ENCODE assay signal across 8 cellular contexts in the genomic region with DNA sequence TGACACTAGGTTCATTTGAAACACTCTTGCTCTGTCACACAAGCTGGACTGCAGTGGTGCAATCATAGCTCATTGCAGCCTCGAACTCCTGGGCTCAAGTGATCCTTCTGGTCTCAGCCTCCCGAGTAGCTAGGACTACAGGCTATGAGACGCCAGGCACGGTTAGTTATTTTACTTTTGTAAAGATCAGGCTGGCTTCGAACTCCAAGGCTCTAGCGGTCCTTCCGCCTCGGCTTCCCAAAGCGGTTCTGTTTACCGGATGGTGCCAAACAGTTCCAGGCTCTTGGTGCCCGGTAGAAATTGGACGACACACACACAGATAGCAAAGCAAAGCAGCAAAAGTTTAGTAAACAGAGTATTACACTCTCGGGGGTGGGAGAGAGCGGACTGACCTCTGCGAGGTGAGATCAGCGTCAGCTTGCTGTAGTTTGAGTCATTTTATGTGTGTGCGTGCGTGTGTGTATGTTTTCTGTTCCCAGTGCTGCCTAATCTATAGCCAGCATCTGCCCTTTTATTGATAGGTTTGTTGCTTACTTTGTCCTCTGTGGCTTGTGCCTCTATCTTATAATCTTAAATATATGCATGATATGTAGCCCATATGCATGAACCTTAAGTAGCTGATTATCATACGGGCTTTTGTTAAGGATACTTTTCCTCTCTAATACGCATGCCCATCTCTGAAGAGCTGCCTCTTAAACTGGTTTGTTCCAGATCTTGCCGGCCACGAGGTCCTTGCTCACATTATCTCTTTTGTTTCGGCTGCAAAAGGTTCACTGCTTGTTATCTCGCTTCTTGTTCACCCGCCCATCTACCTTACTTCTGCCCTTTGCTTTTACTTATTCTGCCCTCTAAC.
DNase-seq lines count a peak whose midpoint lies in the region; ATAC-seq and TF ChIP-seq lines count a peak whose summit lies in the region.

No MANE protein-coding gene starts in this region.

- H3K4me1 ChIP-seq in A673 (ENCODE audit: insufficient read depth, low read length, poor library complexity, severe bottlenecking), result peaks cover 9% of the 10 kb centered on the region
- H3K4me1 ChIP-seq in right lobe of liver, result peaks cover 0 to 17% (median 0%) of the 10 kb centered on the region in 4 donors

- peaks cover 25% of the 10 kb centered on the region for H3K36me3 Mint-ChIP-seq in stimulated activated memory B cell treated with anti-CD40 and anti-IgM and Interleukin-4, amounts not matched to agents 10 μg/mL and 1 μg/mL and 100 μg/mL, for 72 hours

- WGBS in right lobe of liver (ENCODE audit: insufficient coverage, low coverage, low lambda C conversion rate, missing lambda C conversion rate), result under 1% methylated on average over 25 of the region's 25 CpGs

- H3K27me3 Mint-ChIP-seq in stimulated activated memory B cell treated with anti-CD40 and anti-IgM and Interleukin-4, amounts not matched to agents 10 μg/mL and 1 μg/mL and 100 μg/mL, for 72 hours, result no peaks in the 10 kb centered on the region

- DNase-seq in A673 (ENCODE audit: low spot score), result peak; percentile 89
- DNase-seq in NCI-H345 (lab: John Stamatoyannopoulos, UW), result peak; percentile 89
- peak; percentile 38 for DNase-seq in activated CD4-positive, CD25-positive, alpha-beta regulatory T cell treated with anti-CD3 and anti-CD28 coated beads, Interleukin-2, amount 50 U/mL, for 16 hours (ENCODE audit: low read depth, low spot score)
- peak; percentile 68 for DNase-seq in ecto neural progenitor cell (ENCODE audit: low spot score)
- DNase-seq in right lobe of liver, result peak in 2 of 3 donors; percentile 52 to 68

- H3K4me3 ChIP-seq in A673 (ENCODE audit: low read depth, low read length, poor library complexity, severe bottlenecking), result peak overlapping the region; percentile 57
- peak overlapping the region; percentile 50 to 75 (median 67) for H3K4me3 ChIP-seq in right lobe of liver

- intact Hi-C loops in A673 (cut with micrococcal nuclease; ENCODE audit: unreplicated experiment), result no loop called here
- intact Hi-C loops in right lobe of liver (cut with DNase I), result no loop called here

- peak; percentile 51 for TF ChIP-seq POLR2A in right lobe of liver (IDR thresholded peaks at IDR 0.05)

- peak overlapping the region; percentile 97 for H3K27ac ChIP-seq in A673 (ENCODE audit: low read depth, low read length, poor library complexity, severe bottlenecking)
- H3K27ac ChIP-seq in right lobe of liver, result peak overlapping the region; percentile 94 to 97 (median 96)

- H3K4me3 Mint-ChIP-seq in stimulated activated memory B cell treated with anti-CD40 and anti-IgM and Interleukin-4, amounts not matched to agents 10 μg/mL and 1 μg/mL and 100 μg/mL, for 72 hours, result no peak overlapping the region

- peaks cover 2% of the 10 kb centered on the region for H3K9me3 Mint-ChIP-seq in stimulated activated memory B cell treated with anti-CD40 and anti-IgM and Interleukin-4, amounts not matched to agents 10 μg/mL and 1 μg/mL and 100 μg/mL, for 72 hours

- ATAC-seq in GM18502 (IDR thresholded peaks at IDR 0.05; ENCODE audit: poor library complexity, unreplicated experiment), result peak; percentile 39
- ATAC-seq in HG03196 (IDR thresholded peaks at IDR 0.05; ENCODE audit: unreplicated experiment), result peak; percentile 42
- peak; percentile 44 to 64 (median 56) for ATAC-seq in right lobe of liver
- peak; percentile 72 for ATAC-seq in stimulated activated memory B cell treated with anti-CD40 and anti-IgM and Interleukin-4, amounts not matched to agents 10 μg/mL and 1 μg/mL and 100 μg/mL, for 72 hours

- BruUV-seq in A673 (replicated peaks; lab: Mats Ljungman, UMichigan), result TSS peak; percentile 59

- H3K27me3 ChIP-seq in A673 (replicated peaks; ENCODE audit: insufficient read depth, low read depth, low read length, poor library complexity), result no peaks in the 10 kb centered on the region
- H3K27me3 ChIP-seq in right lobe of liver, result no peaks in the 10 kb centered on the region

- no peak for TF ChIP-seq CTCF in A673 (conservative IDR thresholded peaks at IDR 0.05; ENCODE audit: low read depth, low read length)
- TF ChIP-seq CTCF in right lobe of liver (IDR thresholded peaks at IDR 0.05), result no peak

- CTCF ChIA-PET in A673 (lab: Charles Lee), result no interaction called here

- H3K27ac Mint-ChIP-seq in stimulated activated memory B cell treated with anti-CD40 and anti-IgM and Interleukin-4, amounts not matched to agents 10 μg/mL and 1 μg/mL and 100 μg/mL, for 72 hours, result no peak overlapping the region

- H3K4me1 Mint-ChIP-seq in stimulated activated memory B cell treated with anti-CD40 and anti-IgM and Interleukin-4, amounts not matched to agents 10 μg/mL and 1 μg/mL and 100 μg/mL, for 72 hours, result peaks cover 15% of the 10 kb centered on the region

- no peaks in the 10 kb centered on the region for H3K9me3 ChIP-seq in A673 (ENCODE audit: low read depth, low read length, poor library complexity, severe bottlenecking)
- H3K9me3 ChIP-seq in right lobe of liver, result no peaks in the 10 kb centered on the region

- POLR2A ChIA-PET in A673 (lab: Charles Lee; ENCODE audit: low non-redundant PET), result interaction anchor here (0.6 to 3.8 kb wide), 9 partner anchors 12 to 382 kb away, joined by 3 to 62 read pairs (median 5); a partner anchor contains a TSS

- H3K36me3 ChIP-seq in A673 (ENCODE audit: insufficient read depth, low read length, poor library complexity, severe bottlenecking), result no peaks in the 10 kb centered on the region
- H3K36me3 ChIP-seq in right lobe of liver, result no peaks in the 10 kb centered on the region

Comparison
In these comparisons a context has a peak if more than half of its experiments do, and no peak if none do; other contexts are left out.
1. Peak in every context shown above with its lines: DNase-seq, ATAC-seq, H3K4me3 ChIP-seq and H3K27ac ChIP-seq.
2. DNase-seq: peak in every context shown above with its lines; median percentile 89 in A673; 89 in NCI-H345; 68 in ecto neural progenitor cell; 60 in right lobe of liver; 38 in activated CD4-positive, CD25-positive, alpha-beta regulatory T cell treated with anti-CD3 and anti-CD28 coated beads, Interleukin-2, amount 50 U/mL, for 16 hours.